ENCODE assay signal across 9 cellular contexts in genomic region chr3:148075829-148076716, GRCh38.
A peak's percentile ranks its signal among the peaks of the same experiment; 100 is the strongest.
DNase-seq lines count a peak whose midpoint lies in the region; ATAC-seq and TF ChIP-seq lines count a peak whose summit lies in the region.
"Had no signal": no experiment of that assay in that cellular context is flagged by ENCODE, and none has a peak within 500 bp of the region (broad histone marks: within the 10 kb centered on the region; RNA-seq: fewer than 3 reads in every experiment).

No MANE protein-coding gene starts in this region.

- H3K79me2 ChIP-seq in SK-N-SH (ENCODE audit: insufficient read depth) = no peaks in the 10 kb centered on the region

- H3K36me3 ChIP-seq in SK-N-SH (replicated peaks in 1 of 2; ENCODE audit: control insufficient read depth in 1 of 2, insufficient read depth in 2 of 2, low read length in 1 of 2) (no peaks in the 10 kb centered on the region), right atrium auricular region (no peaks in the 10 kb centered on the region), thoracic aorta (no peaks in the 10 kb centered on the region), prostate gland (no peaks in the 10 kb centered on the region)

- no peaks in the 10 kb centered on the region for H4K20me1 ChIP-seq in SK-N-SH (ENCODE audit: insufficient read depth)

- H3K27me3 Mint-ChIP-seq in activated naive CD8-positive, alpha-beta T cell treated with anti-CD3 and anti-CD28 coated beads, Interleukin-2, amount 50 U/mL, for 24 hours = no peaks in the 10 kb centered on the region
- H3K27me3 Mint-ChIP-seq: naive B cell had no signal

- H3F3A ChIP-seq in SK-N-SH (replicated peaks; ENCODE audit: insufficient read depth) = no peaks in the 10 kb centered on the region

- CTCF ChIA-PET in SK-N-SH (lab: Yijun Ruan, JAX) = interaction anchor here (0.6 to 4.0 kb wide), 18 partner anchors 10 to 721 kb away, joined by 3 to 35 read pairs (median 4); no protein-coding TSS in a partner anchor

- DNase-seq in DMS153 treated with DMSO at 0.1 percent for 48 hours (lab: John Stamatoyannopoulos, UW; ENCODE audit: unreplicated experiment) (peak; percentile 20), HuH-7.5 (ENCODE audit: low spot score) (peak; percentile 24), SK-N-SH (peak; percentile 49), right atrium auricular region (ENCODE audit: low spot score) (no peak), thoracic aorta (ENCODE audit: low spot score) (no peak), prostate gland (ENCODE audit: low spot score) (no peak)
- no peak for DNase-seq in activated naive CD8-positive, alpha-beta T cell treated with anti-CD3 and anti-CD28 coated beads, Interleukin-2, amount 50 U/mL, for 24 hours
- DNase-seq: naive B cell had no signal

- no peak overlapping the region for H3K27ac Mint-ChIP-seq in activated naive CD8-positive, alpha-beta T cell treated with anti-CD3 and anti-CD28 coated beads, Interleukin-2, amount 50 U/mL, for 24 hours
- H3K27ac Mint-ChIP-seq: naive B cell had no signal

- H3K4me1 Mint-ChIP-seq in activated naive CD8-positive, alpha-beta T cell treated with anti-CD3 and anti-CD28 coated beads, Interleukin-2, amount 50 U/mL, for 24 hours = no peaks in the 10 kb centered on the region
- H3K4me1 Mint-ChIP-seq: naive B cell had no signal

- H2AFZ ChIP-seq in SK-N-SH (ENCODE audit: low read depth) = no peak overlapping the region

- no peak overlapping the region for H3K27ac ChIP-seq in SK-N-SH (ENCODE audit: low read depth in 2 of 2, low read length in 1 of 2)
- no peak overlapping the region for H3K27ac ChIP-seq in right atrium auricular region
- H3K27ac ChIP-seq in thoracic aorta = no peak overlapping the region
- no peak overlapping the region for H3K27ac ChIP-seq in prostate gland

- POLR2A ChIA-PET in SK-N-SH (lab: Yijun Ruan, JAX) = no interaction called here

- H3K9me3 Mint-ChIP-seq in activated naive CD8-positive, alpha-beta T cell treated with anti-CD3 and anti-CD28 coated beads, Interleukin-2, amount 50 U/mL, for 24 hours = no peaks in the 10 kb centered on the region
- H3K9me3 Mint-ChIP-seq: naive B cell had no signal

- no peak overlapping the region for H3K4me2 ChIP-seq in SK-N-SH

- no peaks in the 10 kb centered on the region for H3K36me3 Mint-ChIP-seq in activated naive CD8-positive, alpha-beta T cell treated with anti-CD3 and anti-CD28 coated beads, Interleukin-2, amount 50 U/mL, for 24 hours (ENCODE audit: low read depth)
- H3K36me3 Mint-ChIP-seq: naive B cell had no signal

- peaks cover 0 to 10% of the 10 kb centered on the region in 2 experiments; a peak in 2 of 4 replicates for H3K4me1 ChIP-seq in SK-N-SH (ENCODE audit: control insufficient read depth in 1 of 2, insufficient read depth in 2 of 2, low read depth in 1 of 2, low read length in 1 of 2)
- peaks cover 0 to 8% of the 10 kb centered on the region in 2 donors for H3K4me1 ChIP-seq in right atrium auricular region
- H3K4me1 ChIP-seq in thoracic aorta (ENCODE audit: control insufficient read depth in 1 of 2, low read depth in 2 of 2) = no peaks in the 10 kb centered on the region
- no peaks in the 10 kb centered on the region for H3K4me1 ChIP-seq in prostate gland (replicated peaks)

- intact Hi-C loops in prostate gland (cut with DNase I) = no loop called here

- no peak for TF ChIP-seq POLR2A in prostate gland (IDR thresholded peaks at IDR 0.05)

- no peaks in the 10 kb centered on the region for H3K9me3 ChIP-seq in SK-N-SH
- H3K9me3 ChIP-seq in right atrium auricular region = no peaks in the 10 kb centered on the region
- H3K9me3 ChIP-seq in thoracic aorta = no peaks in the 10 kb centered on the region
- no peaks in the 10 kb centered on the region for H3K9me3 ChIP-seq in prostate gland

- WGBS in SK-N-SH (ENCODE audit: low lambda C conversion rate) = 53% methylated on average over 5 of the region's 5 CpGs
- 38% methylated on average over 5 of the region's 5 CpGs for WGBS in prostate gland

- H3K9me2 ChIP-seq in SK-N-SH = peaks cover under 1% of the 10 kb centered on the region; the same call in 1 of the 2 replicates

- no peak overlapping the region for H3K9ac ChIP-seq in SK-N-SH

- TF ChIP-seq RAD21 in SK-N-SH (IDR thresholded peaks at IDR 0.05; ENCODE audit: low read length) = peak; percentile 88

- ATAC-seq in thoracic aorta (ENCODE audit: insufficient number of reproducible peaks, low FRiP score, low read depth) = no peak
- ATAC-seq in activated naive CD8-positive, alpha-beta T cell treated with anti-CD3 and anti-CD28 coated beads, Interleukin-2, amount 50 U/mL, for 24 hours = no peak
- ATAC-seq in HG03159 (IDR thresholded peaks at IDR 0.05; ENCODE audit: unreplicated experiment) = no peak

- H3K27me3 ChIP-seq in SK-N-SH (ENCODE audit: insufficient read depth) (no peaks in the 10 kb centered on the region), right atrium auricular region (no peaks in the 10 kb centered on the region), thoracic aorta (replicated peaks; ENCODE audit: insufficient read depth) (no peaks in the 10 kb centered on the region), prostate gland (replicated peaks; ENCODE audit: insufficient read depth) (no peaks in the 10 kb centered on the region)

- TF ChIP-seq EP300 in SK-N-SH (IDR thresholded peaks at IDR 0.05; ENCODE audit: borderline replicate concordance in 1 of 2, low read depth in 1 of 2, low read length in 1 of 2) = peak in 1 of 2 experiments; percentile 19; a peak in 1 of 4 replicates

- peak overlapping the region in 1 of 2 experiments; percentile 10; a peak in 1 of 4 replicates for H3K4me3 ChIP-seq in SK-N-SH (ENCODE audit: low read depth in 2 of 2, low read length in 1 of 2)
- no peak overlapping the region for H3K4me3 ChIP-seq in right atrium auricular region
- no peak overlapping the region for H3K4me3 ChIP-seq in thoracic aorta
- H3K4me3 ChIP-seq in prostate gland = no peak overlapping the region

- TF ChIP-seq CTCF in SK-N-SH (IDR thresholded peaks at IDR 0.05) (peak; percentile 88), right atrium auricular region (IDR thresholded peaks at IDR 0.05) (peak; percentile 45 to 74), thoracic aorta (IDR thresholded peaks at IDR 0.05) (peak; percentile 56), prostate gland (IDR thresholded peaks at IDR 0.05) (peak in 1 of 4 experiments; percentile 45)

- no peak overlapping the region for H3K4me3 Mint-ChIP-seq in activated naive CD8-positive, alpha-beta T cell treated with anti-CD3 and anti-CD28 coated beads, Interleukin-2, amount 50 U/mL, for 24 hours
- H3K4me3 Mint-ChIP-seq: naive B cell had no signal

TF ChIP-seq in SK-N-SH, 30 proteins besides CTCF, POLR2A, EP300 and RAD21:
- TF ChIP-seq GATA2 (CRISPR knock-in tag; IDR thresholded peaks at IDR 0.05) = peak; percentile 26; the same call in 1 of the 2 replicates
- peak; percentile 67 for TF ChIP-seq SMC3 (IDR thresholded peaks at IDR 0.05; ENCODE audit: low read depth, low read length)
- no peak for TF ChIP-seq MXI1 (IDR thresholded peaks at IDR 0.05; ENCODE audit: low read depth, low read length)

Comparison
In these comparisons a context has a peak if more than half of its experiments do, and no peak if none do; other contexts are left out.
1. DNase-seq: peak in DMS153 treated with DMSO at 0.1 percent for 48 hours (single experiment), HuH-7.5 (single experiment) and SK-N-SH (single experiment); none in right atrium auricular region (single experiment), thoracic aorta (single experiment), prostate gland (single experiment) and activated naive CD8-positive, alpha-beta T cell treated with anti-CD3 and anti-CD28 coated beads, Interleukin-2, amount 50 U/mL, for 24 hours (single experiment).